ENCODE assay signal across 14 cellular contexts in genomic region chr6:137693737-137694136, GRCh38.
"Had no signal": no experiment of that assay in that cellular context is flagged by ENCODE, and none has a peak within 500 bp of the region (broad histone marks: within the 10 kb centered on the region; RNA-seq: fewer than 3 reads in every experiment).

No MANE protein-coding gene starts in this region.

- H3K9me3 ChIP-seq: gastrocnemius medialis, heart left ventricle, lower lobe of right lung, psoas muscle, sigmoid colon, spleen, thoracic aorta had no signal

- H3K36me3 Mint-ChIP-seq: immature natural killer cell had no signal

- ATAC-seq: gastrocnemius medialis, lower lobe of right lung, psoas muscle had no signal

- H3K36me3 ChIP-seq: gastrocnemius medialis, heart left ventricle, lower lobe of right lung, sigmoid colon, spleen, thoracic aorta had no signal

- H3K4me3 Mint-ChIP-seq: activated B cell treated with CpG ODN at 0.5 μM for 24 hours; activated naive CD8-positive, alpha-beta T cell treated with anti-CD3 and anti-CD28 coated beads, Interleukin-2, amount 10 ng/mL, durations not matched to agents 7 days and 5 days; immature natural killer cell had no signal

- H3K27ac ChIP-seq: gastrocnemius medialis, lower lobe of right lung, psoas muscle, sigmoid colon, spleen, thoracic aorta had no signal

- H3K27ac Mint-ChIP-seq: activated B cell treated with CpG ODN at 0.5 μM for 24 hours; activated naive CD8-positive, alpha-beta T cell treated with anti-CD3 and anti-CD28 coated beads, Interleukin-2, amount 10 ng/mL, durations not matched to agents 7 days and 5 days; immature natural killer cell had no signal

- DNase-seq: activated B cell treated with CpG ODN at 0.5 μM for 24 hours; activated naive CD4-positive, alpha-beta T cell; activated naive CD8-positive, alpha-beta T cell treated with anti-CD3 and anti-CD28 coated beads, Interleukin-2, amount 10 ng/mL, durations not matched to agents 7 days and 5 days; cerebellar nuclear complex; effector CD8-positive, alpha-beta T cell; gastrocnemius medialis; immature natural killer cell; lower lobe of right lung; psoas muscle; sigmoid colon; spleen; stimulated activated CD4-positive, alpha-beta T cell treated with anti-CD3 and anti-CD28 coated beads, Interleukin-1b, Interleukin-23, amount 100 ng/mL, for 48 hours had no signal

- H3K27me3 ChIP-seq: gastrocnemius medialis, heart left ventricle, sigmoid colon, spleen had no signal

- H3K4me1 ChIP-seq: psoas muscle had no signal

- H3K4me3 ChIP-seq: gastrocnemius medialis, heart left ventricle, lower lobe of right lung, psoas muscle, sigmoid colon, spleen, thoracic aorta had no signal

- H3K9me3 Mint-ChIP-seq: activated B cell treated with CpG ODN at 0.5 μM for 24 hours; activated naive CD8-positive, alpha-beta T cell treated with anti-CD3 and anti-CD28 coated beads, Interleukin-2, amount 10 ng/mL, durations not matched to agents 7 days and 5 days had no signal
